ENCODE assay signal across 1 cellular context in the genomic region with DNA sequence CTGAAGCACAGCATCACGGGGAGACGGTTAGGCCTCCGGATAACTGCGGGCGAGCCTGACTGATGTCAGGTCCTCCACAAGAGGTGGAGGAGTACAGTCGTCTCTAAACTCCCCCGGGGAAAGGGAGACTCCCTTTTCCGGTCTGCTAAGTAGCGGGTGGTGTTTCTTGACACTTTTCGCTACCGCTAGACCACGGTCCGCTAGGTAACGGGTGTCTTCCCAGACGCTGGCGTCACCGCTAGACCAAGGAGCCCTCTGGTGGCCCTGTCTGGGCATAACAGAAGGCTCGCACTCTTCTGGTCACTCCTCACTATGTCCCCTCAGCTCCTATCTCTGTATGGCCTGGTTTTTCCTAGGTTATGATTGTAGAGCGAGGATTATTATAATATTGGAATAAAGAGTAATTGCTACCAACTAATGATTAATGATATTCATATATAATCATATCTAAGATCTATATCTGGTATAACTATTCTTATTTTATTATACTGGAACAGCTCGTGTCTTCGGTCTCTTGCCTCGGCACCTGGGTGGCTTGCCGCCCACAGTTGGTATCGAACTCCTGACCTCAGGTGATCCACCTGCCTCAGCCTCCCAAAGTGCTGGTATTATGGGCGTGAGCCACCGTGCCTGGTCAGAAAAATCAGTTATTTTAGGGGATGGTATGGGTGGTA.
TF ChIP-seq lines count a peak whose summit lies in the region.

No MANE protein-coding gene starts in this region.

TF ChIP-seq in HEK293, 187 proteins besides CTCF, POLR2A, EP300 and RAD21:
- peak; percentile 35 for TF ChIP-seq ZNF654 (tag by site-specific recombination; IDR thresholded peaks at IDR 0.05; ENCODE audit: low read depth)
